Comparison of ENCODE assay signal across 4 cellular contexts in the genomic region with DNA sequence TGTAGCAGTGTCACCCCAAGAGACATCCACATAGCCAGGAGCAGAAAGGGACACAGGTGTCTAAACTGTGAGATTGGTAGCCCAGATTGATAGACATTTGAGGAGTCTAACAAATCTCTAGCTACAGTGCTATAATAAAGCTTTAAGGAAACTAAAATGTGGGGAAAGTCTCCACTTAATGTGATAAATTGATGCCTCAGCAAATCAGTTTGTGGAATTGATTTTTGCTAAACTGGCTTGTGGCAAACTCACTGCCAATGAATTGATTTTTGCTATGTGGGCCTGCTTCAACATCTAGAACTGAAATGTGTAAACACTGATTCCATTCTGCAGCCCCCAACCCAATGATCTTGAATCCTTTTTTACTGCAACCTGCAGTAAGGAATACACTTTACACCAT.
TF ChIP-seq lines count a peak whose summit lies in the region.

No MANE protein-coding gene starts in this region.

TF ChIP-seq in A549, 52 proteins besides CTCF, POLR2A, EP300 and RAD21:
- TF ChIP-seq MAFK (IDR thresholded peaks at IDR 0.05; ENCODE audit: partially characterized antibody) (peak; percentile 77), FOSB (CRISPR knock-in tag; IDR thresholded peaks at IDR 0.05) (no peak)

TF ChIP-seq in IMR-90, 13 proteins besides CTCF, POLR2A, EP300 and RAD21:
- TF ChIP-seq CHD1 (IDR thresholded peaks at IDR 0.05; ENCODE audit: low read depth, low read length) = no peak
- TF ChIP-seq BHLHE40 (IDR thresholded peaks at IDR 0.05; ENCODE audit: low read depth, low read length) = no peak
- peak; percentile 79 for TF ChIP-seq MAFK (IDR thresholded peaks at IDR 0.05; ENCODE audit: low read depth, low read length)
- TF ChIP-seq RCOR1 (IDR thresholded peaks at IDR 0.05; ENCODE audit: insufficient replicate concordance, low read length) = no peak
- no peak for TF ChIP-seq MXI1 (IDR thresholded peaks at IDR 0.05; ENCODE audit: borderline replicate concordance, low read depth, low read length)
- TF ChIP-seq SMC3 (IDR thresholded peaks at IDR 0.05; ENCODE audit: low read depth, low read length) = no peak
- TF ChIP-seq, protein P1, sequence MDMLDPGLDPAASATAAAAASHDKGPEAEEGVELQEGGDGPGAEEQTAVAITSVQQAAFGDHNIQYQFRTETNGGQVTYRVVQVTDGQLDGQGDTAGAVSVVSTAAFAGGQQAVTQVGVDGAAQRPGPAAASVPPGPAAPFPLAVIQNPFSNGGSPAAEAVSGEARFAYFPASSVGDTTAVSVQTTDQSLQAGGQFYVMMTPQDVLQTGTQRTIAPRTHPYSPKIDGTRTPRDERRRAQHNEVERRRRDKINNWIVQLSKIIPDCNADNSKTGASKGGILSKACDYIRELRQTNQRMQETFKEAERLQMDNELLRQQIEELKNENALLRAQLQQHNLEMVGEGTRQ (IDR thresholded peaks at IDR 0.05; ENCODE audit: low read depth, low read length) = no peak

TF ChIP-seq in H1, 55 proteins besides CTCF, POLR2A, EP300 and RAD21:
- no peak for TF ChIP-seq EZH2 (IDR thresholded peaks at IDR 0.05; ENCODE audit: low read depth, low read length, severe bottlenecking)
- no peak for TF ChIP-seq KDM5A (IDR thresholded peaks at IDR 0.05; ENCODE audit: low read length)
- 0 out of 2 replicates have a peak, but pooled peaks have one; percentile 9 for TF ChIP-seq MAFK (IDR thresholded peaks at IDR 0.05; ENCODE audit: low read depth, low read length)
- TF ChIP-seq SIN3A (conservative IDR thresholded peaks at IDR 0.05 in 1 of 2, IDR thresholded peaks at IDR 0.05 in 1 of 2; ENCODE audit: low read depth in 1 of 2, low read length in 2 of 2) = no peak
- no peak for TF ChIP-seq KDM4A (IDR thresholded peaks at IDR 0.05; ENCODE audit: low read depth, low read length, severe bottlenecking)

TF ChIP-seq in SK-N-SH, 30 proteins besides CTCF, POLR2A, EP300 and RAD21:
- TF ChIP-seq, protein P2, sequence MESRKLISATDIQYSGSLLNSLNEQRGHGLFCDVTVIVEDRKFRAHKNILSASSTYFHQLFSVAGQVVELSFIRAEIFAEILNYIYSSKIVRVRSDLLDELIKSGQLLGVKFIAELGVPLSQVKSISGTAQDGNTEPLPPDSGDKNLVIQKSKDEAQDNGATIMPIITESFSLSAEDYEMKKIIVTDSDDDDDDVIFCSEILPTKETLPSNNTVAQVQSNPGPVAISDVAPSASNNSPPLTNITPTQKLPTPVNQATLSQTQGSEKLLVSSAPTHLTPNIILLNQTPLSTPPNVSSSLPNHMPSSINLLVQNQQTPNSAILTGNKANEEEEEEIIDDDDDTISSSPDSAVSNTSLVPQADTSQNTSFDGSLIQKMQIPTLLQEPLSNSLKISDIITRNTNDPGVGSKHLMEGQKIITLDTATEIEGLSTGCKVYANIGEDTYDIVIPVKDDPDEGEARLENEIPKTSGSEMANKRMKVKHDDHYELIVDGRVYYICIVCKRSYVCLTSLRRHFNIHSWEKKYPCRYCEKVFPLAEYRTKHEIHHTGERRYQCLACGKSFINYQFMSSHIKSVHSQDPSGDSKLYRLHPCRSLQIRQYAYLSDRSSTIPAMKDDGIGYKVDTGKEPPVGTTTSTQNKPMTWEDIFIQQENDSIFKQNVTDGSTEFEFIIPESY (IDR thresholded peaks at IDR 0.05; ENCODE audit: borderline replicate concordance, low read depth) = no peak
- no peak for TF ChIP-seq NRF1 (IDR thresholded peaks at IDR 0.05; ENCODE audit: low read depth, low read length)
- TF ChIP-seq, protein P3, sequence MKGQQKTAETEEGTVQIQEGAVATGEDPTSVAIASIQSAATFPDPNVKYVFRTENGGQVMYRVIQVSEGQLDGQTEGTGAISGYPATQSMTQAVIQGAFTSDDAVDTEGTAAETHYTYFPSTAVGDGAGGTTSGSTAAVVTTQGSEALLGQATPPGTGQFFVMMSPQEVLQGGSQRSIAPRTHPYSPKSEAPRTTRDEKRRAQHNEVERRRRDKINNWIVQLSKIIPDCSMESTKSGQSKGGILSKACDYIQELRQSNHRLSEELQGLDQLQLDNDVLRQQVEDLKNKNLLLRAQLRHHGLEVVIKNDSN (IDR thresholded peaks at IDR 0.05; ENCODE audit: borderline replicate concordance, low read depth) = no peak
- TF ChIP-seq GATA2 (CRISPR knock-in tag; IDR thresholded peaks at IDR 0.05) = no peak
- TF ChIP-seq NFIC (IDR thresholded peaks at IDR 0.05; ENCODE audit: borderline replicate concordance) = no peak
- TF ChIP-seq FOXM1 (IDR thresholded peaks at IDR 0.05; ENCODE audit: low read depth) = no peak
- TF ChIP-seq RFX5 (IDR thresholded peaks at IDR 0.05; ENCODE audit: low read length) = no peak
- TF ChIP-seq, protein P1 (IDR thresholded peaks at IDR 0.05; ENCODE audit: borderline replicate concordance, low read depth, low read length) = no peak
- TF ChIP-seq ELF1 (IDR thresholded peaks at IDR 0.05) = no peak
- no peak for TF ChIP-seq CHD2 (IDR thresholded peaks at IDR 0.05; ENCODE audit: low read length, partially characterized antibody)
- TF ChIP-seq EZH2phosphoT487 (IDR thresholded peaks at IDR 0.05; ENCODE audit: borderline replicate concordance, low read depth) = no peak
- no peak for TF ChIP-seq TEAD4 (IDR thresholded peaks at IDR 0.05; ENCODE audit: borderline replicate concordance, insufficient read depth)
- TF ChIP-seq MXI1 (IDR thresholded peaks at IDR 0.05; ENCODE audit: low read depth, low read length) = no peak
- TF ChIP-seq TCF12 (IDR thresholded peaks at IDR 0.05) = no peak
- TF ChIP-seq, protein P4, sequence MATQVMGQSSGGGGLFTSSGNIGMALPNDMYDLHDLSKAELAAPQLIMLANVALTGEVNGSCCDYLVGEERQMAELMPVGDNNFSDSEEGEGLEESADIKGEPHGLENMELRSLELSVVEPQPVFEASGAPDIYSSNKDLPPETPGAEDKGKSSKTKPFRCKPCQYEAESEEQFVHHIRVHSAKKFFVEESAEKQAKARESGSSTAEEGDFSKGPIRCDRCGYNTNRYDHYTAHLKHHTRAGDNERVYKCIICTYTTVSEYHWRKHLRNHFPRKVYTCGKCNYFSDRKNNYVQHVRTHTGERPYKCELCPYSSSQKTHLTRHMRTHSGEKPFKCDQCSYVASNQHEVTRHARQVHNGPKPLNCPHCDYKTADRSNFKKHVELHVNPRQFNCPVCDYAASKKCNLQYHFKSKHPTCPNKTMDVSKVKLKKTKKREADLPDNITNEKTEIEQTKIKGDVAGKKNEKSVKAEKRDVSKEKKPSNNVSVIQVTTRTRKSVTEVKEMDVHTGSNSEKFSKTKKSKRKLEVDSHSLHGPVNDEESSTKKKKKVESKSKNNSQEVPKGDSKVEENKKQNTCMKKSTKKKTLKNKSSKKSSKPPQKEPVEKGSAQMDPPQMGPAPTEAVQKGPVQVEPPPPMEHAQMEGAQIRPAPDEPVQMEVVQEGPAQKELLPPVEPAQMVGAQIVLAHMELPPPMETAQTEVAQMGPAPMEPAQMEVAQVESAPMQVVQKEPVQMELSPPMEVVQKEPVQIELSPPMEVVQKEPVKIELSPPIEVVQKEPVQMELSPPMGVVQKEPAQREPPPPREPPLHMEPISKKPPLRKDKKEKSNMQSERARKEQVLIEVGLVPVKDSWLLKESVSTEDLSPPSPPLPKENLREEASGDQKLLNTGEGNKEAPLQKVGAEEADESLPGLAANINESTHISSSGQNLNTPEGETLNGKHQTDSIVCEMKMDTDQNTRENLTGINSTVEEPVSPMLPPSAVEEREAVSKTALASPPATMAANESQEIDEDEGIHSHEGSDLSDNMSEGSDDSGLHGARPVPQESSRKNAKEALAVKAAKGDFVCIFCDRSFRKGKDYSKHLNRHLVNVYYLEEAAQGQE (IDR thresholded peaks at IDR 0.05; ENCODE audit: low read depth, low read length) = no peak
- no peak for TF ChIP-seq JUND (IDR thresholded peaks at IDR 0.05)
- TF ChIP-seq SMC3 (IDR thresholded peaks at IDR 0.05; ENCODE audit: low read depth, low read length) = no peak
- no peak for TF ChIP-seq MEF2A (IDR thresholded peaks at IDR 0.05; ENCODE audit: borderline replicate concordance, low read depth)
